8 cellular contexts compared by ENCODE assay signal in the genomic region with DNA sequence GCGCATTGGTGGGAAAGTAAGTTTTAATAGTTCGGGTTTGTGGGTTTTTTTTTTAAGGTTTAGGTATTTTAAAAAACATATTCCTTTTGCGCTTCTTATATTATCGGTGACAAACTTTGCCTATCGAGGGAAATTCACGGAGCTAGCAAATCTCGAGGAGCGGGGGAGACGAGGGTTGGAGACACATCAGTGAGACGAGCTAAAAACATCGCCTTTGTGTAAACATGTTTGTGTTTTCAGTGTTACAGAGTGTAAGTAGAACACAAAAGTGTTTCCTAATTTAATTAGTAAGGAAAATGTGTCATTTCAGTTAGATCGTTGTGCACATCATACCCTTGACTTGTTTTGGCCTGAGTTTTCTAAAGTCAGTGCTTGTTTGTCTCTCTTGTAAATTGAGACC. TPM values are rescaled to one million over a fixed set of nuclear protein-coding genes. Genes with fewer than 3 reads are reported as not detected.
DNase-seq lines count a peak whose midpoint lies in the region; ATAC-seq and TF ChIP-seq lines count a peak whose summit lies in the region.

No MANE protein-coding gene starts in this region.

- TF ChIP-seq EP300 in esophagus muscularis mucosa (IDR thresholded peaks at IDR 0.05) = no peak

- H3K4me3 ChIP-seq in GM12864 (ENCODE audit: low read depth, low read length) (peak overlapping the region; percentile 79), Peyer's patch (peak overlapping the region; percentile 81 to 98 (median 92)), esophagus muscularis mucosa (peak overlapping the region; percentile 81 to 99 (median 97)), prostate gland (peak overlapping the region; percentile 93 to 98)

- H3K27ac ChIP-seq in Peyer's patch (peak overlapping the region in 3 of 4 donors; percentile 89 to 95 (median 93)), esophagus muscularis mucosa (replicated peaks in 1 of 4) (peak overlapping the region; percentile 93 to 98 (median 96)), prostate gland (peak overlapping the region; percentile 89 to 95)

- TF ChIP-seq POLR2A in Peyer's patch (IDR thresholded peaks at IDR 0.05) (no peak), esophagus muscularis mucosa (IDR thresholded peaks at IDR 0.05; ENCODE audit: low read depth) (no peak), prostate gland (IDR thresholded peaks at IDR 0.05) (no peak)

- H3K27me3 ChIP-seq in Peyer's patch (no peaks in the 10 kb centered on the region), esophagus muscularis mucosa (no peaks in the 10 kb centered on the region), prostate gland (replicated peaks; ENCODE audit: insufficient read depth) (no peaks in the 10 kb centered on the region)

- peaks cover 0 to 47% (median 10%) of the 10 kb centered on the region in 4 donors for H3K4me1 ChIP-seq in Peyer's patch
- H3K4me1 ChIP-seq in esophagus muscularis mucosa = peaks cover 29 to 44% (median 41%) of the 10 kb centered on the region in 4 donors
- H3K4me1 ChIP-seq in prostate gland (replicated peaks) = no peaks in the 10 kb centered on the region

- no peak for TF ChIP-seq CTCF in GM12864 (IDR thresholded peaks at IDR 0.05; ENCODE audit: low read depth, low read length, missing control alignments)
- no peak for TF ChIP-seq CTCF in Peyer's patch (IDR thresholded peaks at IDR 0.05)
- no peak for TF ChIP-seq CTCF in esophagus muscularis mucosa (IDR thresholded peaks at IDR 0.05)
- TF ChIP-seq CTCF in prostate gland (IDR thresholded peaks at IDR 0.05) = no peak
- no peak for TF ChIP-seq CTCF in GM10266 (IDR thresholded peaks at IDR 0.05; ENCODE audit: control insufficient read depth, insufficient read depth, low read depth, missing control alignments)

- 12% methylated on average over 12 of the region's 12 CpGs for WGBS in esophagus muscularis mucosa
- 5% methylated on average over 12 of the region's 12 CpGs for WGBS in prostate gland

- ATAC-seq in GM18858 (IDR thresholded peaks at IDR 0.05; ENCODE audit: unreplicated experiment) = no peak

- peaks cover 0 to 31% (median 0%) of the 10 kb centered on the region in 3 donors for H3K36me3 ChIP-seq in Peyer's patch
- H3K36me3 ChIP-seq in esophagus muscularis mucosa = peaks cover 20 to 41% (median 29%) of the 10 kb centered on the region in 4 donors
- peaks cover 7 to 9% of the 10 kb centered on the region in 2 donors for H3K36me3 ChIP-seq in prostate gland

- H3K9me3 ChIP-seq in Peyer's patch = no peaks in the 10 kb centered on the region
- no peaks in the 10 kb centered on the region for H3K9me3 ChIP-seq in esophagus muscularis mucosa
- no peaks in the 10 kb centered on the region for H3K9me3 ChIP-seq in prostate gland

- intact Hi-C loops in esophagus muscularis mucosa (cut with DNase I) = no loop called here
- intact Hi-C loops in prostate gland (cut with DNase I) = no loop called here

- DNase-seq in GM12864 (ENCODE audit: low read depth) (no peak), Peyer's patch (no peak), esophagus muscularis mucosa (ENCODE audit: extremely low spot score) (no peak), prostate gland (ENCODE audit: low spot score) (no peak), GM10266 (ENCODE audit: extremely low spot score) (no peak), cerebellar nuclear complex (lab: John Stamatoyannopoulos, UW) (no peak)
- DNase-seq in activated CD8-positive, alpha-beta memory T cell treated with anti-CD3 and anti-CD28 coated beads, Interleukin-2, amount 50 U/mL, for 48 hours = no peak

RNA-seq across cellular contexts. Expression of gene BTF3, which starts 0.9 kb away (rescaled TPM):
- total RNA-seq in Peyer's patch (100 to 1,000 TPM; 274 to 353 (median 301) TPM), esophagus muscularis mucosa (100 to 1,000 TPM; 455 to 574 (median 539) TPM), prostate gland (100 to 1,000 TPM; 363 to 598 TPM)

RNA-seq across cellular contexts. Expression of gene FOXD1, which starts 50.6 kb away (rescaled TPM):
- 10 to 100 TPM in 1 of 4 donors, 1 to 10 TPM in 3; 1.7 to 22.7 (median 4.5) TPM for total RNA-seq in Peyer's patch
- total RNA-seq in esophagus muscularis mucosa = 10 to 100 TPM in 3 of 4 donors, 1 to 10 TPM in 1; 5.0 to 23.4 (median 13.6) TPM
- 1 to 10 TPM; 1.6 to 2.8 TPM for total RNA-seq in prostate gland
